In the genomic region with DNA sequence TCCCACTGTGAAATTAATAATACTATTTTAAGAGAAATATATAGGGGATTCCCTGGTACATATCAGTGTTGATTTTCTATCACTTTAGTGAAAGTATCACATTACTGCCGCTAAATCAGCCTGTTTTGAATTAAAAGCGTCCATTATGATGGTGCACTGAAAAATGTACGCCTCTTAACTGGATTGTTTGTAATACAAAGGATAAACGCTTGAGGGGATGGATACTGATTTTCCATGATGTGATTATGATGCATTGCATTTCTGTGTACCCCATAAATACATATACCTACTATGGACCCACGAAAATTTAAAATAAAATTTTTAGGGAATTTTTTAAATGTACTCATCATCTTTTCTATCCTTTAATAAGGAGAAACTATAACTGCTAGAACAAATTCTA, we compare ENCODE assay signal across 27 cellular contexts.
"Had no signal": no experiment of that assay in that cellular context is flagged by ENCODE, and none has a peak within 500 bp of the region (broad histone marks: within the 10 kb centered on the region; RNA-seq: fewer than 3 reads in every experiment).

No MANE protein-coding gene starts in this region.

- H3K36me3 ChIP-seq: adrenal gland, breast epithelium had no signal

- H3K9me3 ChIP-seq: adrenal gland, body of pancreas, breast epithelium had no signal

- ATAC-seq: activated CD4-positive, alpha-beta T cell treated with anti-CD3 and anti-CD28 coated beads for 36 hours; activated CD4-positive, CD25-positive, alpha-beta regulatory T cell treated with anti-CD3 and anti-CD28 coated beads, Interleukin-2, amount 50 U/mL, for 24 hours; activated CD8-positive, alpha-beta T cell treated with anti-CD3 and anti-CD28 coated beads, Interleukin-2, amount 10 ng/mL, durations not matched to agents 7 days and 5 days; body of pancreas; Right ventricle myocardium inferior; WTC11 had no signal

- H3K4me1 ChIP-seq: body of pancreas, breast epithelium had no signal

- H3K4me3 ChIP-seq: adrenal gland, body of pancreas, breast epithelium, PC-9 had no signal

- H2AFZ ChIP-seq: PC-9 had no signal

- H3K4me2 ChIP-seq: PC-9 had no signal

- H3K27me3 ChIP-seq: adrenal gland, body of pancreas, breast epithelium had no signal

- DNase-seq: activated CD4-positive, alpha-beta T cell treated with anti-CD3 and anti-CD28 coated beads for 36 hours; activated CD4-positive, alpha-beta T cell treated with anti-CD3 and anti-CD28 coated beads, Interleukin-2, amount 10 ng/mL, durations not matched to agents 7 days and 5 days; activated CD4-positive, alpha-beta T cell treated with anti-CD3 and anti-CD28 coated beads, Interleukin-2, amount 50 U/mL, for 48 hours; activated CD8-positive, alpha-beta T cell treated with anti-CD3 and anti-CD28 coated beads, Interleukin-2, amount 10 ng/mL, durations not matched to agents 7 days and 5 days; activated gamma-delta T cell; activated naive CD4-positive, alpha-beta T cell treated with Interleukin-2 at 50 U/mL for 16 hours; activated naive CD8-positive, alpha-beta T cell treated with anti-CD3 and anti-CD28 coated beads, Interleukin-2, amount 10 ng/mL, durations not matched to agents 7 days and 5 days; activated T-cell treated with anti-CD3 and anti-CD28 coated beads, Interleukin-2, amount 50 U/mL, for 24 hours; adrenal gland; body of pancreas; cerebellar nuclear complex; Kasumi-1; MM.1S; MV-4-11; NCI-H1092; NCI-H1436 treated with DMSO at 0.1 percent for 48 hours; NCI-H1694 treated with DMSO at 0.1 percent for 48 hours; NCI-H2029; NCI-H345; NCI-H524 treated with DMSO at 0.1 percent for 48 hours; PC-9; SIG-M5 had no signal

- H3K27ac ChIP-seq: adrenal gland, body of pancreas, breast epithelium, PC-9, RWPE1 had no signal
